1 cellular context compared by ENCODE assay signal in the genomic region with DNA sequence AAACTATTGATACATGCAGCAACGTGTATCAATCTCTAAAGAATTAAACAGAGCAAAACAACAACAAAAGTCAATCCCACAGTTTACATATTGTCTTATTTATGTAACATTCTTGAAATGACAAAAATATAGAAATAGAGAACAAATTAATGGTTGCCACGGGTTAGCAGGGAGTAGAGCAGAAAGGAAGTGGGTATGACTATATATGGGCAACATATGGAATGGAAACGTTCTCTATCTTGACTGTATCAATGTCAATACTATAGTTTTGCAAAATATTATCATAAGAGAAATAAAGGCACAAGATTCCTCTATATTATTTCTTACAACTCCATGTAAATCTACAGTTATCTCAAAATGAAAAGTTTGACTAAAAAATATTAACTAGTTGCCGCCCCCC.
TF ChIP-seq lines count a peak whose summit lies in the region.

No MANE protein-coding gene starts in this region.

TF ChIP-seq in HepG2, 621 proteins besides CTCF, POLR2A, EP300 and RAD21:
- TF ChIP-seq SRF (IDR thresholded peaks at IDR 0.05; ENCODE audit: low read depth, low read length) (peak; percentile 46; the same call in 1 of the 2 replicates), ZNF274 (CRISPR knock-in tag; IDR thresholded peaks at IDR 0.05) (no peak)
